9 cellular contexts compared by ENCODE assay signal in the genomic region with DNA sequence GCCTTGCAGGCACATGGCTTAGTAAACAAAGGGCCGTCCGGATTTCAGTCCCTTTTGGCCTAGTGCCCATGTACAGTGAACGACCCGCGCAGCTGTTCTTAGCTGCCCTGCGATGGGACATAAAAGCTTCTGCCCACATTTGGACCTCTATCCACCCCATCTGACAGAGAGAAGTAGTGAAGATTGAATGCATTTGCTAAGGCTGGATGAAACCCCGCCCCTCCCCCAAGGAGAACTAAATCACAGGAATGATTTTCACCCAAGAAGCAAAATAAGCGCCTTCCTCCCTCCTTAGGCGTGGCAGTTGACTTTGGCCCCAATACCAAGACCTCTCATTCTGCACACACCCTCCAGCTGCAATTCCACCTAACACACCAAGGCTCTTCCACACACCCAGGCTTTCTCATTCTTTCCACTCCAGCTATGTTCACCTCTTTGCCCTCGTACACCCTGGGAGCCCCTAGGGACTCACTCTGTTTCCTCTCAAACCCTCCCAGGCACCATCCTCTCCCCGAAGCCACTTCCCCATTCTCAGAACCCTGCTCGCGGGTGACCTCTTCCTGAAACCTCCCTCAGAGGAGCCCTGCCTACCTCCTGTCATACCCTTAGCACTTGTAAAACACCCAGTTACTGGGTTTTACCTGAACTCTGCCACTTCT. TPM values are rescaled to one million over a fixed set of nuclear protein-coding genes. Genes with fewer than 3 reads are reported as not detected.
DNase-seq lines count a peak whose midpoint lies in the region; ATAC-seq and TF ChIP-seq lines count a peak whose summit lies in the region.
"Had no signal": no experiment of that assay in that cellular context is flagged by ENCODE, and none has a peak within 500 bp of the region (broad histone marks: within the 10 kb centered on the region; RNA-seq: fewer than 3 reads in every experiment).

No MANE protein-coding gene starts in this region.

- no peak overlapping the region for H2AK5ac ChIP-seq in trophoblast cell (ENCODE audit: low read length)

- no peak overlapping the region for H3K4ac ChIP-seq in trophoblast cell (ENCODE audit: low read depth, low read length)

- H2BK120ac ChIP-seq in trophoblast cell (ENCODE audit: insufficient read depth, low read length, poor library complexity), result no peak overlapping the region

- peak; percentile 91 for ATAC-seq in GM19035 (IDR thresholded peaks at IDR 0.05; ENCODE audit: unreplicated experiment)
- ATAC-seq in HG03103 (IDR thresholded peaks at IDR 0.05; ENCODE audit: low read depth, unreplicated experiment), result peak; percentile 99
- ATAC-seq in heart left ventricle, result peak in 3 of 4 donors; percentile 18 to 59 (median 57)
- ATAC-seq: body of pancreas had no signal

- intact Hi-C loops in heart left ventricle (cut with DNase I), result loop anchor here in 1 of 10 donors (10.0 kb wide), 1 partner anchor 195 kb away; no protein-coding TSS in a partner anchor

- no peak overlapping the region for H4K91ac ChIP-seq in trophoblast cell (ENCODE audit: low read depth, low read length)

- H2BK5ac ChIP-seq in trophoblast cell (ENCODE audit: low read depth, low read length, poor library complexity), result no peak overlapping the region

- no peak overlapping the region for H3K18ac ChIP-seq in trophoblast cell (ENCODE audit: low read length)

- H4K8ac ChIP-seq in trophoblast cell (ENCODE audit: low read depth, low read length), result no peak overlapping the region

- no peaks in the 10 kb centered on the region for H3K9me3 ChIP-seq in Peyer's patch
- no peaks in the 10 kb centered on the region for H3K9me3 ChIP-seq in heart left ventricle
- H3K9me3 ChIP-seq in trophoblast cell (ENCODE audit: insufficient read depth, low read depth, low read length), result peaks cover 4% of the 10 kb centered on the region
- H3K9me3 ChIP-seq: body of pancreas had no signal

- H3K4me1 ChIP-seq in Peyer's patch, result peaks cover 0 to 22% (median 3%) of the 10 kb centered on the region in 4 donors
- peaks cover 0 to 18% (median 0%) of the 10 kb centered on the region in 12 donors for H3K4me1 ChIP-seq in heart left ventricle
- H3K4me1 ChIP-seq in trophoblast cell (ENCODE audit: control insufficient read depth in 1 of 2, insufficient read depth in 2 of 2, low read length in 2 of 2), result no peaks in the 10 kb centered on the region
- H3K4me1 ChIP-seq: body of pancreas had no signal

- H2BK12ac ChIP-seq in trophoblast cell (ENCODE audit: low read length), result no peak overlapping the region

- H3K4me2 ChIP-seq in trophoblast cell (ENCODE audit: low read length), result no peak overlapping the region

- H4K12ac ChIP-seq in trophoblast cell (ENCODE audit: low read depth, low read length), result no peak overlapping the region

- H3K27me3 ChIP-seq in Peyer's patch, result no peaks in the 10 kb centered on the region
- H3K27me3 ChIP-seq in heart left ventricle, result peaks cover 0 to 3% (median 0%) of the 10 kb centered on the region in 9 donors
- H3K27me3 ChIP-seq in trophoblast cell (ENCODE audit: insufficient read depth, low read length), result no peaks in the 10 kb centered on the region
- H3K27me3 ChIP-seq: body of pancreas had no signal

- no peaks in the 10 kb centered on the region for H3K79me2 ChIP-seq in trophoblast cell (ENCODE audit: control insufficient read depth, insufficient read depth, low read length, poor library complexity)

- H3K27ac ChIP-seq in Peyer's patch, result peak overlapping the region in 3 of 4 donors; percentile 37 to 87 (median 85)
- peak overlapping the region in 2 of 12 donors; percentile 19 to 23 for H3K27ac ChIP-seq in heart left ventricle
- no peak overlapping the region for H3K27ac ChIP-seq in trophoblast cell (ENCODE audit: low read depth, low read length)
- H3K27ac ChIP-seq: body of pancreas had no signal

- H3K14ac ChIP-seq in trophoblast cell (ENCODE audit: low read length), result no peak overlapping the region

- H3K4me3 ChIP-seq in Peyer's patch (peak overlapping the region in 2 of 4 donors; percentile 11 to 16), heart left ventricle (no peak overlapping the region), trophoblast cell (ENCODE audit: low read depth, low read length) (no peak overlapping the region)
- H3K4me3 ChIP-seq: body of pancreas had no signal

- H2AFZ ChIP-seq in trophoblast cell (ENCODE audit: insufficient read depth, low read length, poor library complexity), result no peak overlapping the region

- peak; percentile 76 for DNase-seq in CD1c-positive myeloid dendritic cell (ENCODE audit: extremely low spot score)
- DNase-seq in Peyer's patch, result peak; percentile 69 to 81 (median 74)
- DNase-seq in heart left ventricle, result peak in 3 of 5 donors; percentile 35 to 67 (median 45)
- DNase-seq in trophoblast cell, result no peak
- DNase-seq in NCI-H187 treated with DMSO at 0.1 percent for 48 hours (lab: John Stamatoyannopoulos, UW), result no peak
- no peak for DNase-seq in HPDE6-E6E7 (ENCODE audit: extremely low spot score)

- WGBS in heart left ventricle, 4 donors, result 37 to 42% (median 40%) methylated on average over 13 of the region's 13 CpGs
- WGBS in trophoblast cell (ENCODE audit: extremely low coverage, insufficient coverage, insufficient read length), result no CpG with 5 or more reads among the region's 13 CpGs

- TF ChIP-seq CTCF in Peyer's patch (IDR thresholded peaks at IDR 0.05), result no peak
- TF ChIP-seq CTCF in heart left ventricle (IDR thresholded peaks at IDR 0.05), result no peak

- no peak overlapping the region for H3K9ac ChIP-seq in trophoblast cell (ENCODE audit: low read length)

- no peak overlapping the region for H3K23ac ChIP-seq in trophoblast cell (ENCODE audit: low read length)

- H3K36me3 ChIP-seq in Peyer's patch (no peaks in the 10 kb centered on the region), heart left ventricle (no peaks in the 10 kb centered on the region), trophoblast cell (ENCODE audit: control insufficient read depth in 1 of 2, insufficient read depth in 2 of 2, low read length in 2 of 2) (no peaks in the 10 kb centered on the region)

- no peaks in the 10 kb centered on the region for H3K79me1 ChIP-seq in trophoblast cell (ENCODE audit: low read length)

- peak in 1 of 2 donors; percentile 20 for TF ChIP-seq POLR2A in Peyer's patch (IDR thresholded peaks at IDR 0.05)
- no peak for TF ChIP-seq POLR2A in heart left ventricle (IDR thresholded peaks at IDR 0.05)

RNA-seq across cellular contexts. Expression of a gene that starts 14.1 kb away (rescaled TPM):
- total RNA-seq in Peyer's patch (10 to 100 TPM in 1 of 4 donors, 1 to 10 TPM in 3; 1.7 to 13.7 (median 7.3) TPM), heart left ventricle (1 to 10 TPM in 6 of 9 donors, under 1 TPM in 3; 0.40 to 4.3 (median 1.4) TPM)
- 1 to 10 TPM in 1 of 2 donors, under 1 TPM in 1; 0.61 to 1.3 TPM for polyA plus RNA-seq in heart left ventricle
- 0.81 and 0.97 TPM in 2 replicates for polyA plus RNA-seq in trophoblast cell (2013)

Comparison
In these comparisons a context has a peak if more than half of its experiments do, and no peak if none do; other contexts are left out.
1. DNase-seq: peak in CD1c-positive myeloid dendritic cell (single experiment), Peyer's patch (3 of 3) and heart left ventricle (3 of 5); none in trophoblast cell (0 of 2), NCI-H187 treated with DMSO at 0.1 percent for 48 hours (single experiment) and HPDE6-E6E7 (single experiment).
2. Peak in every context shown above with its lines, with median percentiles within 50 percentile points of each other: ATAC-seq.